ENCODE assay signal across 25 cellular contexts in genomic region chr1:115012006-115012405, GRCh38.
"Had no signal": no experiment of that assay in that cellular context is flagged by ENCODE, and none has a peak within 500 bp of the region (broad histone marks: within the 10 kb centered on the region; RNA-seq: fewer than 3 reads in every experiment).

No MANE protein-coding gene starts in this region.

- ATAC-seq: activated naive CD8-positive, alpha-beta T cell treated with anti-CD3 and anti-CD28 coated beads, Interleukin-2, amount 50 U/mL, for 24 hours; activated T-cell treated with anti-CD3 and anti-CD28 coated beads, Interleukin-2, amount 50 U/mL, for 4 hours; activated T-helper 17 cell treated with anti-CD3 and anti-CD28 coated beads, Interleukin-2, amount 50 U/mL, for 72 hours; esophagus mucosa; heart right ventricle; left lung; lower lobe of right lung; natural killer cell; WTC11 had no signal

- H3K27ac ChIP-seq: breast epithelium, heart right ventricle, left lung, lower lobe of right lung, neural progenitor cell, parathyroid adenoma, right atrium auricular region, tibial nerve had no signal

- DNase-seq: activated CD4-positive, alpha-beta memory T cell treated with anti-CD3 and anti-CD28 coated beads, Interleukin-2, amount 10 ng/mL, durations not matched to agents 7 days and 5 days; activated CD4-positive, alpha-beta T cell treated with anti-CD3 and anti-CD28 coated beads for 1 hour; activated CD4-positive, alpha-beta T cell treated with anti-CD3 and anti-CD28 coated beads, Interleukin-2, amount 10 ng/mL, durations not matched to agents 7 days and 5 days; activated naive CD8-positive, alpha-beta T cell treated with anti-CD3 and anti-CD28 coated beads, Interleukin-2, amount 50 U/mL, for 24 hours; activated T-cell treated with anti-CD3 and anti-CD28 coated beads, Interleukin-2, amount 50 U/mL, for 4 hours; endodermal cell; foreskin fibroblast; heart right ventricle; kidney glomerular epithelial cell; lower lobe of right lung; mesendoderm; natural killer cell; occipital lobe; stimulated activated CD4-positive, alpha-beta T cell treated with anti-CD3 and anti-CD28 coated beads, Interleukin-15, amount 100 ng/mL, for 24 hours; stimulated activated naive CD4-positive, alpha-beta T cell treated with Interleukin-2 at 50 U/mL for 16 hours; T-helper 2 cell had no signal
